1 cellular context compared by ENCODE assay signal in the genomic region with DNA sequence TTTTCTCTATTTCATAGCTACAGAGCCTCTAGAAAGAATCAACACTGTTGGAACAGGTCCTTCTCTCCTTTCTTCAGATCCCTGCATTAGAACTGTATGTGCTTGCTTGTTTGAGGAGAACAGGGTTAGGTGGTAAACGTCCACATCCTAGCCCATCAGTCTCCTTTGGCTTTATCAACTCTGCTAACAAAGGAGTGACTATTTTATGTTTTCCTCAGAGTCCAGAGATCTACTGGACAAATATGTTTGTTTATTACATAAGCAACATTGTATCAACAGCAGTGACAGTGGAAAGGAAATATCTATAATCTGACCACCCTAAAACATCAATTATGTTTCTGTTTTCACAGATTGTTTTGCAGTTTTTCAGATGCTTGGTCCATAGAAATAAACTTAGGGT.
A peak's percentile ranks its signal among the peaks of the same experiment; 100 is the strongest.
TF ChIP-seq lines count a peak whose summit lies in the region.

No MANE protein-coding gene starts in this region.

TF ChIP-seq in HepG2, 621 proteins besides CTCF, POLR2A, EP300 and RAD21 (continues in another document):
- TF ChIP-seq PHF8 (CRISPR knock-in tag; IDR thresholded peaks at IDR 0.05) (no peak), SSRP1 (CRISPR knock-in tag; IDR thresholded peaks at IDR 0.05) (0 out of 2 replicates have a peak, but pooled peaks have one; percentile 14), ELF3 (CRISPR knock-in tag; IDR thresholded peaks at IDR 0.05) (0 out of 2 replicates have a peak, but pooled peaks have one; percentile 26), ZSCAN21 (CRISPR knock-in tag; IDR thresholded peaks at IDR 0.05; ENCODE audit: borderline replicate concordance) (no peak), ZNF430 (CRISPR knock-in tag; IDR thresholded peaks at IDR 0.05) (no peak), MAF1 (CRISPR knock-in tag; IDR thresholded peaks at IDR 0.05; ENCODE audit: borderline replicate concordance) (no peak), HNF4A (CRISPR knock-in tag; IDR thresholded peaks at IDR 0.05) (peak; percentile 73), ETV6 (CRISPR knock-in tag; conservative IDR thresholded peaks at IDR 0.05) (no peak), ZNF367 (CRISPR knock-in tag; IDR thresholded peaks at IDR 0.05; ENCODE audit: borderline replicate concordance) (no peak), SALL1 (CRISPR knock-in tag; IDR thresholded peaks at IDR 0.05) (peak; percentile 73; the same call in 1 of the 2 replicates), ZNF777 (CRISPR knock-in tag; IDR thresholded peaks at IDR 0.05) (no peak), PPARG (CRISPR knock-in tag; conservative IDR thresholded peaks at IDR 0.05) (0 out of 2 replicates have a peak, but pooled peaks have one; percentile 36), PRPF4 (IDR thresholded peaks at IDR 0.05; ENCODE audit: low read depth, low read length, poor library complexity, severe bottlenecking) (no peak), NR2F1 (CRISPR knock-in tag; IDR thresholded peaks at IDR 0.05) (no peak), NPAS2 (CRISPR knock-in tag; IDR thresholded peaks at IDR 0.05; ENCODE audit: borderline replicate concordance) (no peak), PLRG1 (conservative IDR thresholded peaks at IDR 0.05) (no peak), SP4 (CRISPR knock-in tag; IDR thresholded peaks at IDR 0.05) (no peak), SP2 (CRISPR knock-in tag; IDR thresholded peaks at IDR 0.05) (no peak), ZNF816 (CRISPR knock-in tag; IDR thresholded peaks at IDR 0.05; ENCODE audit: borderline replicate concordance) (no peak), ZNF30 (CRISPR knock-in tag; IDR thresholded peaks at IDR 0.05) (no peak), FOXJ3 (CRISPR knock-in tag; IDR thresholded peaks at IDR 0.05; ENCODE audit: borderline replicate concordance) (peak; percentile 90; the same call in 1 of the 2 replicates), RARA (CRISPR knock-in tag; IDR thresholded peaks at IDR 0.05) (peak; percentile 32; the same call in 1 of the 2 replicates), CEBPG (CRISPR knock-in tag; IDR thresholded peaks at IDR 0.05) (peak; percentile 55), CEBPB (IDR thresholded peaks at IDR 0.05; ENCODE audit: borderline replicate concordance, low read depth, low read length) (no peak), KAT8 (CRISPR knock-in tag; IDR thresholded peaks at IDR 0.05) (0 out of 2 replicates have a peak, but pooled peaks have one; percentile 34), ZNF768 (CRISPR knock-in tag; IDR thresholded peaks at IDR 0.05) (no peak), ATRX (CRISPR knock-in tag; IDR thresholded peaks at IDR 0.05; ENCODE audit: borderline replicate concordance) (no peak), HNRNPK (IDR thresholded peaks at IDR 0.05; ENCODE audit: low read depth, low read length, poor library complexity, severe bottlenecking) (no peak), ZFY (CRISPR knock-in tag; IDR thresholded peaks at IDR 0.05) (no peak)
- TF ChIP-seq, protein P1, sequence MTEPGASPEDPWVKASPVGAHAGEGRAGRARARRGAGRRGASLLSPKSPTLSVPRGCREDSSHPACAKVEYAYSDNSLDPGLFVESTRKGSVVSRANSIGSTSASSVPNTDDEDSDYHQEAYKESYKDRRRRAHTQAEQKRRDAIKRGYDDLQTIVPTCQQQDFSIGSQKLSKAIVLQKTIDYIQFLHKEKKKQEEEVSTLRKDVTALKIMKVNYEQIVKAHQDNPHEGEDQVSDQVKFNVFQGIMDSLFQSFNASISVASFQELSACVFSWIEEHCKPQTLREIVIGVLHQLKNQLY (CRISPR knock-in tag; IDR thresholded peaks at IDR 0.05): no peak
- TF ChIP-seq, protein P2, sequence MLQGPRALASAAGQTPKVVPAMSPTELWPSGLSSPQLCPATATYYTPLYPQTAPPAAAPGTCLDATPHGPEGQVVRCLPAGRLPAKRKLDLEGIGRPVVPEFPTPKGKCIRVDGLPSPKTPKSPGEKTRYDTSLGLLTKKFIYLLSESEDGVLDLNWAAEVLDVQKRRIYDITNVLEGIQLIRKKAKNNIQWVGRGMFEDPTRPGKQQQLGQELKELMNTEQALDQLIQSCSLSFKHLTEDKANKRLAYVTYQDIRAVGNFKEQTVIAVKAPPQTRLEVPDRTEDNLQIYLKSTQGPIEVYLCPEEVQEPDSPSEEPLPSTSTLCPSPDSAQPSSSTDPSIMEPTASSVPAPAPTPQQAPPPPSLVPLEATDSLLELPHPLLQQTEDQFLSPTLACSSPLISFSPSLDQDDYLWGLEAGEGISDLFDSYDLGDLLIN (CRISPR knock-in tag; IDR thresholded peaks at IDR 0.05; ENCODE audit: borderline replicate concordance): no peak
- TF ChIP-seq, protein P3, sequence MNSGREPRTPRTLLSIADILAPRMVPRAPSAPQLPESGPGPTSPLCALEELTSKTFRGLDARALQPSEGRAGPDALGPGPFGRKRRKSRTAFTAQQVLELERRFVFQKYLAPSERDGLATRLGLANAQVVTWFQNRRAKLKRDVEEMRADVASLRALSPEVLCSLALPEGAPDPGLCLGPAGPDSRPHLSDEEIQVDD (CRISPR knock-in tag; IDR thresholded peaks at IDR 0.05; ENCODE audit: borderline replicate concordance): no peak
- TF ChIP-seq, protein P4, sequence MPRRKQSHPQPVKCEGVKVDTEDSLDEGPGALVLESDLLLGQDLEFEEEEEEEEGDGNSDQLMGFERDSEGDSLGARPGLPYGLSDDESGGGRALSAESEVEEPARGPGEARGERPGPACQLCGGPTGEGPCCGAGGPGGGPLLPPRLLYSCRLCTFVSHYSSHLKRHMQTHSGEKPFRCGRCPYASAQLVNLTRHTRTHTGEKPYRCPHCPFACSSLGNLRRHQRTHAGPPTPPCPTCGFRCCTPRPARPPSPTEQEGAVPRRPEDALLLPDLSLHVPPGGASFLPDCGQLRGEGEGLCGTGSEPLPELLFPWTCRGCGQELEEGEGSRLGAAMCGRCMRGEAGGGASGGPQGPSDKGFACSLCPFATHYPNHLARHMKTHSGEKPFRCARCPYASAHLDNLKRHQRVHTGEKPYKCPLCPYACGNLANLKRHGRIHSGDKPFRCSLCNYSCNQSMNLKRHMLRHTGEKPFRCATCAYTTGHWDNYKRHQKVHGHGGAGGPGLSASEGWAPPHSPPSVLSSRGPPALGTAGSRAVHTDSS (CRISPR knock-in tag; conservative IDR thresholded peaks at IDR 0.05): no peak
- TF ChIP-seq, protein P5, sequence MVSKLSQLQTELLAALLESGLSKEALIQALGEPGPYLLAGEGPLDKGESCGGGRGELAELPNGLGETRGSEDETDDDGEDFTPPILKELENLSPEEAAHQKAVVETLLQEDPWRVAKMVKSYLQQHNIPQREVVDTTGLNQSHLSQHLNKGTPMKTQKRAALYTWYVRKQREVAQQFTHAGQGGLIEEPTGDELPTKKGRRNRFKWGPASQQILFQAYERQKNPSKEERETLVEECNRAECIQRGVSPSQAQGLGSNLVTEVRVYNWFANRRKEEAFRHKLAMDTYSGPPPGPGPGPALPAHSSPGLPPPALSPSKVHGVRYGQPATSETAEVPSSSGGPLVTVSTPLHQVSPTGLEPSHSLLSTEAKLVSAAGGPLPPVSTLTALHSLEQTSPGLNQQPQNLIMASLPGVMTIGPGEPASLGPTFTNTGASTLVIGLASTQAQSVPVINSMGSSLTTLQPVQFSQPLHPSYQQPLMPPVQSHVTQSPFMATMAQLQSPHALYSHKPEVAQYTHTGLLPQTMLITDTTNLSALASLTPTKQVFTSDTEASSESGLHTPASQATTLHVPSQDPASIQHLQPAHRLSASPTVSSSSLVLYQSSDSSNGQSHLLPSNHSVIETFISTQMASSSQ (IDR thresholded peaks at IDR 0.05; ENCODE audit: low read depth): 0 out of 2 replicates have a peak, but pooled peaks have one; percentile 30
- TF ChIP-seq, protein P5 (CRISPR knock-in tag; IDR thresholded peaks at IDR 0.05; ENCODE audit: borderline replicate concordance): no peak
- TF ChIP-seq, protein P6, sequence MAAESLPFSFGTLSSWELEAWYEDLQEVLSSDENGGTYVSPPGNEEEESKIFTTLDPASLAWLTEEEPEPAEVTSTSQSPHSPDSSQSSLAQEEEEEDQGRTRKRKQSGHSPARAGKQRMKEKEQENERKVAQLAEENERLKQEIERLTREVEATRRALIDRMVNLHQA (CRISPR knock-in tag; IDR thresholded peaks at IDR 0.05): no peak
- TF ChIP-seq, protein P7, sequence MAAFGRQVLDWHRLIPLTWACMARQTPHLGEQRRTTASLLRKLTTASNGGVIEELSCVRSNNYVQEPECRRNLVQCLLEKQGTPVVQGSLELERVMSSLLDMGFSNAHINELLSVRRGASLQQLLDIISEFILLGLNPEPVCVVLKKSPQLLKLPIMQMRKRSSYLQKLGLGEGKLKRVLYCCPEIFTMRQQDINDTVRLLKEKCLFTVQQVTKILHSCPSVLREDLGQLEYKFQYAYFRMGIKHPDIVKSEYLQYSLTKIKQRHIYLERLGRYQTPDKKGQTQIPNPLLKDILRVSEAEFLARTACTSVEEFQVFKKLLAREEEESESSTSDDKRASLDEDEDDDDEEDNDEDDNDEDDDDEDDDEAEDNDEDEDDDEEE (CRISPR knock-in tag; IDR thresholded peaks at IDR 0.05): no peak
- TF ChIP-seq, protein P8, sequence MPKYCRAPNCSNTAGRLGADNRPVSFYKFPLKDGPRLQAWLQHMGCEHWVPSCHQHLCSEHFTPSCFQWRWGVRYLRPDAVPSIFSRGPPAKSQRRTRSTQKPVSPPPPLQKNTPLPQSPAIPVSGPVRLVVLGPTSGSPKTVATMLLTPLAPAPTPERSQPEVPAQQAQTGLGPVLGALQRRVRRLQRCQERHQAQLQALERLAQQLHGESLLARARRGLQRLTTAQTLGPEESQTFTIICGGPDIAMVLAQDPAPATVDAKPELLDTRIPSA (CRISPR knock-in tag; IDR thresholded peaks at IDR 0.05; ENCODE audit: borderline replicate concordance): no peak
- TF ChIP-seq, protein P9, sequence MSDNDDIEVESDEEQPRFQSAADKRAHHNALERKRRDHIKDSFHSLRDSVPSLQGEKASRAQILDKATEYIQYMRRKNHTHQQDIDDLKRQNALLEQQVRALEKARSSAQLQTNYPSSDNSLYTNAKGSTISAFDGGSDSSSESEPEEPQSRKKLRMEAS (IDR thresholded peaks at IDR 0.05): no peak
- TF ChIP-seq, protein P10, sequence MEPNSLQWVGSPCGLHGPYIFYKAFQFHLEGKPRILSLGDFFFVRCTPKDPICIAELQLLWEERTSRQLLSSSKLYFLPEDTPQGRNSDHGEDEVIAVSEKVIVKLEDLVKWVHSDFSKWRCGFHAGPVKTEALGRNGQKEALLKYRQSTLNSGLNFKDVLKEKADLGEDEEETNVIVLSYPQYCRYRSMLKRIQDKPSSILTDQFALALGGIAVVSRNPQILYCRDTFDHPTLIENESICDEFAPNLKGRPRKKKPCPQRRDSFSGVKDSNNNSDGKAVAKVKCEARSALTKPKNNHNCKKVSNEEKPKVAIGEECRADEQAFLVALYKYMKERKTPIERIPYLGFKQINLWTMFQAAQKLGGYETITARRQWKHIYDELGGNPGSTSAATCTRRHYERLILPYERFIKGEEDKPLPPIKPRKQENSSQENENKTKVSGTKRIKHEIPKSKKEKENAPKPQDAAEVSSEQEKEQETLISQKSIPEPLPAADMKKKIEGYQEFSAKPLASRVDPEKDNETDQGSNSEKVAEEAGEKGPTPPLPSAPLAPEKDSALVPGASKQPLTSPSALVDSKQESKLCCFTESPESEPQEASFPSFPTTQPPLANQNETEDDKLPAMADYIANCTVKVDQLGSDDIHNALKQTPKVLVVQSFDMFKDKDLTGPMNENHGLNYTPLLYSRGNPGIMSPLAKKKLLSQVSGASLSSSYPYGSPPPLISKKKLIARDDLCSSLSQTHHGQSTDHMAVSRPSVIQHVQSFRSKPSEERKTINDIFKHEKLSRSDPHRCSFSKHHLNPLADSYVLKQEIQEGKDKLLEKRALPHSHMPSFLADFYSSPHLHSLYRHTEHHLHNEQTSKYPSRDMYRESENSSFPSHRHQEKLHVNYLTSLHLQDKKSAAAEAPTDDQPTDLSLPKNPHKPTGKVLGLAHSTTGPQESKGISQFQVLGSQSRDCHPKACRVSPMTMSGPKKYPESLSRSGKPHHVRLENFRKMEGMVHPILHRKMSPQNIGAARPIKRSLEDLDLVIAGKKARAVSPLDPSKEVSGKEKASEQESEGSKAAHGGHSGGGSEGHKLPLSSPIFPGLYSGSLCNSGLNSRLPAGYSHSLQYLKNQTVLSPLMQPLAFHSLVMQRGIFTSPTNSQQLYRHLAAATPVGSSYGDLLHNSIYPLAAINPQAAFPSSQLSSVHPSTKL (CRISPR knock-in tag; IDR thresholded peaks at IDR 0.05): peak; percentile 89
- TF ChIP-seq, protein P11, sequence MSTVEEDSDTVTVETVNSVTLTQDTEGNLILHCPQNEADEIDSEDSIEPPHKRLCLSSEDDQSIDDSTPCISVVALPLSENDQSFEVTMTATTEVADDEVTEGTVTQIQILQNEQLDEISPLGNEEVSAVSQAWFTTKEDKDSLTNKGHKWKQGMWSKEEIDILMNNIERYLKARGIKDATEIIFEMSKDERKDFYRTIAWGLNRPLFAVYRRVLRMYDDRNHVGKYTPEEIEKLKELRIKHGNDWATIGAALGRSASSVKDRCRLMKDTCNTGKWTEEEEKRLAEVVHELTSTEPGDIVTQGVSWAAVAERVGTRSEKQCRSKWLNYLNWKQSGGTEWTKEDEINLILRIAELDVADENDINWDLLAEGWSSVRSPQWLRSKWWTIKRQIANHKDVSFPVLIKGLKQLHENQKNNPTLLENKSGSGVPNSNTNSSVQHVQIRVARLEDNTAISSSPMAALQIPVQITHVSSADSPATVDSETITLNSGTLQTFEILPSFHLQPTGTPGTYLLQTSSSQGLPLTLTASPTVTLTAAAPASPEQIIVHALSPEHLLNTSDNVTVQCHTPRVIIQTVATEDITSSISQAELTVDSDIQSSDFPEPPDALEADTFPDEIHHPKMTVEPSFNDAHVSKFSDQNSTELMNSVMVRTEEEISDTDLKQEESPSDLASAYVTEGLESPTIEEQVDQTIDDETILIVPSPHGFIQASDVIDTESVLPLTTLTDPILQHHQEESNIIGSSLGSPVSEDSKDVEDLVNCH (CRISPR knock-in tag; IDR thresholded peaks at IDR 0.05): no peak
